ENCODE assay signal across 10 cellular contexts in genomic region chr1:1788646-1789431, GRCh38. TPM values are rescaled to one million over a fixed set of nuclear protein-coding genes. Genes with fewer than 3 reads are reported as not detected.
DNase-seq lines count a peak whose midpoint lies in the region; ATAC-seq, FAIRE-seq and TF ChIP-seq lines count a peak whose summit lies in the region.
"Had no signal": no experiment of that assay in that cellular context is flagged by ENCODE, and none has a peak within 500 bp of the region (broad histone marks: within the 10 kb centered on the region; RNA-seq: fewer than 3 reads in every experiment).

No MANE protein-coding gene starts in this region.

- intact Hi-C loops in adrenal gland (cut with DNase I), result loop anchor here (5.0 to 10.0 kb wide), 2 partner anchors 103 to 116 kb away; partner anchors contain the start of gene GNB1 (in 1 of the 2)

- DNase-seq in BJ (ENCODE audit: low read depth) (no peak), GM19239 (ENCODE audit: insufficient read length, low spot score) (no peak), adrenal gland (peak in 6 of 7 donors; percentile 57 to 77 (median 65)), SIG-M5 treated with dmso at 0.1 percent for 504 hours (lab: John Stamatoyannopoulos, UW; ENCODE audit: unreplicated experiment) (no peak), dedifferentiated amniotic fluid mesenchymal stem cell (ENCODE audit: extremely low spot score) (no peak)

- CTCF ChIA-PET in BJ (lab: Yijun Ruan, JAX), result interaction anchor here (0.9 to 1.7 kb wide), 4 partner anchors 11 to 120 kb away, joined by 3 to 7 read pairs (median 4); no protein-coding TSS in a partner anchor

- peak; percentile 68 for FAIRE-seq in GM19239 (lab: Jason Lieb, UNC)
- FAIRE-seq: islet of Langerhans, TTC549 had no signal

- no peaks in the 10 kb centered on the region for H3K4me1 ChIP-seq in adrenal gland (replicated peaks in 1 of 2)

- H3K36me3 ChIP-seq in BJ (ENCODE audit: control insufficient read depth, insufficient read depth, low read length) (peaks cover 55% of the 10 kb centered on the region), adrenal gland (replicated peaks in 1 of 2) (peaks cover 0 to 90% of the 10 kb centered on the region in 2 donors)

- H3K9me3 ChIP-seq in adrenal gland (replicated peaks in 1 of 3), result no peaks in the 10 kb centered on the region

- no peak overlapping the region for H3K4me3 ChIP-seq in BJ (ENCODE audit: low read depth, low read length)
- no peak overlapping the region for H3K4me3 ChIP-seq in adrenal gland

- H3K27ac ChIP-seq in adrenal gland (no peak overlapping the region), layer of hippocampus (ENCODE audit: low read depth, low read length) (peak overlapping the region; percentile 48)

- TF ChIP-seq CTCF in BJ (IDR thresholded peaks at IDR 0.05; ENCODE audit: insufficient read depth, low read depth, low read length), result peak; percentile 48
- peak in 5 of 6 experiments; percentile 16 to 42 (median 40) for TF ChIP-seq CTCF in adrenal gland (IDR thresholded peaks at IDR 0.05)

- POLR2A ChIA-PET in BJ (lab: Charles Lee), result no interaction called here

- no peak for ATAC-seq in GM21390 (IDR thresholded peaks at IDR 0.05; ENCODE audit: unreplicated experiment)
- no peak for ATAC-seq in GM18511 (IDR thresholded peaks at IDR 0.05; ENCODE audit: unreplicated experiment)

- TF ChIP-seq POLR2A in adrenal gland (IDR thresholded peaks at IDR 0.05), result no peak

- no peaks in the 10 kb centered on the region for H3K27me3 ChIP-seq in BJ (ENCODE audit: control insufficient read depth, insufficient read depth, low read length)
- H3K27me3 ChIP-seq in adrenal gland, result no peaks in the 10 kb centered on the region
- no peaks in the 10 kb centered on the region for H3K27me3 ChIP-seq in layer of hippocampus (ENCODE audit: control insufficient read depth, insufficient read depth, low read length)

- 73 to 81% (median 77%) methylated on average over 22 to 25 of the region's 25 CpGs for WGBS in adrenal gland, 4 donors

RNA-seq across cellular contexts. Expression of gene NADK, which starts 10.6 kb away (rescaled TPM):
- polyA plus RNA-seq in BJ (2011; rRNA removed), result 44.3 and 61.6 TPM in 2 replicates
- polyA minus RNA-seq in BJ (2011; rRNA and poly(A)+ RNA removed), result 17.5 and 29.2 TPM in 2 replicates
- 100 to 1,000 TPM; 131 to 195 (median 173) TPM for total RNA-seq in adrenal gland
- polyA plus RNA-seq in adrenal gland, result 100 to 1,000 TPM in 2 of 3 donors, 10 to 100 TPM in 1; 73.0 to 150 (median 102) TPM

Comparison
In these comparisons a context has a peak if more than half of its experiments do, and no peak if none do; other contexts are left out.
1. DNase-seq: peak in adrenal gland (6 of 7); none in BJ (single experiment), GM19239 (single experiment), SIG-M5 treated with dmso at 0.1 percent for 504 hours (single experiment) and dedifferentiated amniotic fluid mesenchymal stem cell (single experiment).